ENCODE assay signal across 10 cellular contexts in the genomic region with DNA sequence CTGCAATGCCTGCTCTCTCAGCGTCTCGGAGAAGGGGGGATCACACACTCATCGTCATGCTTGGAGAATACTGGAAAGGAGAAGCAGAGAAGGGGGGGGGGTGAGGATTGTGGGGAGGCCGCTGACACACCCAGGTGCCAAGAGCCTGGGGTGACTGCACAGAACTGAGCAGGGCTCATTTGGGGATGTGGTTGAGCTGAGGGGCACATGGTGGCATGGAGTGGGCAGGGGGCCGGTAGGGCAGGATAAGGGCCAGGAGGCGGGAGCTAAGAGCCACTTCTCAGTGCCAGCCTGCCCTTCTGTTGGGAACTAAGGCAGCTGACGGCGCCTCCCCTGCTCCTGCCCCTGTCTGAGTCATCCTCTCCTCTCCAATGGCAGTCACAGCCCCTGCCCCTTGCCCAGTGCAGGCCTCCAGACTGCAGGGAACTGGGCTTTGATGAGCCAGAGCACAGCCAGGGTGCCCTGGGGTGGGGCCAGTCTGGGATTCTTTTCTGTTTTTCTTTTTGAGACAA. TPM values are rescaled to one million over a fixed set of nuclear protein-coding genes. Genes with fewer than 3 reads are reported as not detected.
DNase-seq lines count a peak whose midpoint lies in the region; ATAC-seq and TF ChIP-seq lines count a peak whose summit lies in the region.
"Had no signal": no experiment of that assay in that cellular context is flagged by ENCODE, and none has a peak within 500 bp of the region (broad histone marks: within the 10 kb centered on the region; RNA-seq: fewer than 3 reads in every experiment).

No MANE protein-coding gene starts in this region.

- no peak overlapping the region for H3K4me3 ChIP-seq in endodermal cell (ENCODE audit: low read length)

- intact Hi-C loops in posterior vena cava (cut with DNase I): no loop called here

- ATAC-seq in HG03108 (IDR thresholded peaks at IDR 0.05; ENCODE audit: unreplicated experiment): no peak

- H3K36me3 Mint-ChIP-seq in endodermal cell (ENCODE audit: low read depth): peaks cover 60% of the 10 kb centered on the region
- H3K36me3 Mint-ChIP-seq: naive B cell had no signal

- peaks cover 6% of the 10 kb centered on the region for H3K9me3 ChIP-seq in endodermal cell (ENCODE audit: control insufficient read depth, low read length)

- H3K27ac Mint-ChIP-seq in endodermal cell: peak overlapping the region; percentile 74

- DNase-seq in GM03348 (ENCODE audit: low spot score) (peak; percentile 77), NCI-H524 treated with DMSO at 0.1 percent for 48 hours (lab: John Stamatoyannopoulos, UW) (peak; percentile 9), endodermal cell (peak; percentile 51), posterior vena cava (ENCODE audit: low spot score) (peak; percentile 81), NCI-H187 (lab: John Stamatoyannopoulos, UW) (no peak), SK-N-DZ (ENCODE audit: low spot score) (no peak)
- DNase-seq in stimulated activated naive CD4-positive, alpha-beta T cell (lab: John Stamatoyannopoulos, UW): no peak
- DNase-seq: naive B cell, NCI-H345 had no signal

- H3K4me3 Mint-ChIP-seq in endodermal cell: no peak overlapping the region
- H3K4me3 Mint-ChIP-seq: naive B cell had no signal

- TF ChIP-seq CTCF in endodermal cell (conservative IDR thresholded peaks at IDR 0.05): no peak

- H3K4me1 ChIP-seq in endodermal cell (ENCODE audit: control insufficient read depth, insufficient read depth, low read length): no peaks in the 10 kb centered on the region

- no peaks in the 10 kb centered on the region for H3K27me3 Mint-ChIP-seq in endodermal cell (ENCODE audit: insufficient read depth)
- H3K27me3 Mint-ChIP-seq: naive B cell had no signal

- H3K9ac ChIP-seq in endodermal cell (ENCODE audit: extremely low read depth, low read length, poor library complexity, severe bottlenecking): no peak overlapping the region

- H3K4me1 Mint-ChIP-seq in endodermal cell: peaks cover 30% of the 10 kb centered on the region

- H3K27ac ChIP-seq in endodermal cell (ENCODE audit: low read depth, low read length): peak overlapping the region; percentile 8

- no peaks in the 10 kb centered on the region for H3K27me3 ChIP-seq in endodermal cell (ENCODE audit: control insufficient read depth, insufficient read depth, low read length, poor library complexity, severe bottlenecking)

- H3K9me3 Mint-ChIP-seq in endodermal cell: peaks cover 7% of the 10 kb centered on the region
- H3K9me3 Mint-ChIP-seq: naive B cell had no signal

- WGBS in endodermal cell (ENCODE audit: insufficient coverage in 1 of 2, insufficient read length in 1 of 2), 2 experiments: 93% methylated on average over 8 of the region's 8 CpGs; no CpG with 5 or more reads in 1 of the 2 experiments

- peaks cover 68% of the 10 kb centered on the region for H3K36me3 ChIP-seq in endodermal cell (ENCODE audit: control insufficient read depth, insufficient read depth, low read length)

RNA-seq across cellular contexts. Expression of gene MRPL37, which starts 27.2 kb away (rescaled TPM):
- 10 to 100 TPM; 84.5 to 95.8 TPM for total RNA-seq in endodermal cell
- 87.1 TPM for polyA plus RNA-seq in endodermal cell (2013, experiment 1 of 2)
- 77.1 TPM for polyA plus RNA-seq in endodermal cell (2013, experiment 2 of 2)
- 10 to 100 TPM; 40.9 to 41.9 TPM for total RNA-seq in posterior vena cava
- 90.9 and 96.7 TPM in 2 replicates for polyA plus RNA-seq in SK-N-DZ (2014; cell fraction: cytosol; rRNA removed)
- polyA plus RNA-seq in SK-N-DZ (2014; cell fraction: nucleus; rRNA removed): 51.6 and 56.6 TPM in 2 replicates

RNA-seq across cellular contexts. Expression of gene CYB5RL, which starts 27.3 kb away (rescaled TPM):
- 10 to 100 TPM in 1 of 2 donors, 1 to 10 TPM in 1; 8.2 to 11.0 TPM for total RNA-seq in endodermal cell
- polyA plus RNA-seq in endodermal cell (2013, experiment 1 of 2): 13.3 TPM
- polyA plus RNA-seq in endodermal cell (2013, experiment 2 of 2): 12.0 TPM
- 1 to 10 TPM; 5.0 to 6.7 TPM for total RNA-seq in posterior vena cava
- 12.1 and 18.6 TPM in 2 replicates for polyA plus RNA-seq in SK-N-DZ (2014; cell fraction: cytosol; rRNA removed)
- polyA plus RNA-seq in SK-N-DZ (2014; cell fraction: nucleus; rRNA removed): 11.0 and 14.0 TPM in 2 replicates

Comparison
In these comparisons a context has a peak if more than half of its experiments do, and no peak if none do; other contexts are left out.
1. DNase-seq: peak in GM03348 (single experiment), NCI-H524 treated with DMSO at 0.1 percent for 48 hours (single experiment), endodermal cell (single experiment) and posterior vena cava (single experiment); none in NCI-H187 (0 of 2), stimulated activated naive CD4-positive, alpha-beta T cell (0 of 6) and SK-N-DZ (single experiment).